Comparison of ENCODE assay signal across 32 cellular contexts in genomic region chr4:187383181-187383580, GRCh38.
"Had no signal": no experiment of that assay in that cellular context is flagged by ENCODE, and none has a peak within 500 bp of the region (broad histone marks: within the 10 kb centered on the region; RNA-seq: fewer than 3 reads in every experiment).

No MANE protein-coding gene starts in this region.

- H3K9me3 ChIP-seq: ascending aorta had no signal

- H3K4me1 Mint-ChIP-seq: activated B cell treated with CpG ODN at 0.5 μM for 24 hours; activated CD4-positive, alpha-beta memory T cell treated with anti-CD3 and anti-CD28 coated beads, Interleukin-2, amount 10 ng/mL, durations not matched to agents 7 days and 5 days; activated CD4-positive, alpha-beta T cell treated with anti-CD3 and anti-CD28 coated beads, Interleukin-2, amount 10 ng/mL, durations not matched to agents 7 days and 5 days; activated CD8-positive, alpha-beta memory T cell treated with anti-CD3 and anti-CD28 coated beads, Interleukin-2, amount 10 ng/mL, durations not matched to agents 7 days and 5 days; activated naive CD4-positive, alpha-beta T cell treated with anti-CD3 and anti-CD28 coated beads, Interleukin-2, amount 10 ng/mL, durations not matched to agents 7 days and 5 days; activated naive CD4-positive, alpha-beta T cell treated with anti-CD3 and anti-CD28 coated beads, Interleukin-2, amount 50 U/mL, for 24 hours; activated naive CD8-positive, alpha-beta T cell treated with anti-CD3 and anti-CD28 coated beads, Interleukin-2, amount 10 ng/mL, durations not matched to agents 7 days and 5 days; activated naive CD8-positive, alpha-beta T cell treated with anti-CD3 and anti-CD28 coated beads, Interleukin-2, amount 50 U/mL, for 24 hours; brain had no signal

- H3K27ac Mint-ChIP-seq: activated B cell treated with CpG ODN at 0.5 μM for 24 hours; activated CD4-positive, alpha-beta memory T cell treated with anti-CD3 and anti-CD28 coated beads, Interleukin-2, amount 10 ng/mL, durations not matched to agents 7 days and 5 days; activated CD4-positive, alpha-beta T cell treated with anti-CD3 and anti-CD28 coated beads, Interleukin-2, amount 10 ng/mL, durations not matched to agents 7 days and 5 days; activated CD8-positive, alpha-beta memory T cell treated with anti-CD3 and anti-CD28 coated beads, Interleukin-2, amount 10 ng/mL, durations not matched to agents 7 days and 5 days; activated CD8-positive, alpha-beta T cell treated with anti-CD3 and anti-CD28 coated beads, Interleukin-2, amount 10 ng/mL, durations not matched to agents 7 days and 5 days; activated naive CD4-positive, alpha-beta T cell treated with anti-CD3 and anti-CD28 coated beads, Interleukin-2, amount 10 ng/mL, durations not matched to agents 7 days and 5 days; activated naive CD4-positive, alpha-beta T cell treated with anti-CD3 and anti-CD28 coated beads, Interleukin-2, amount 50 U/mL, for 24 hours; activated naive CD8-positive, alpha-beta T cell; activated naive CD8-positive, alpha-beta T cell treated with anti-CD3 and anti-CD28 coated beads, Interleukin-2, amount 10 ng/mL, durations not matched to agents 7 days and 5 days; activated naive CD8-positive, alpha-beta T cell treated with anti-CD3 and anti-CD28 coated beads, Interleukin-2, amount 50 U/mL, for 24 hours; activated T-cell treated with anti-CD3 and anti-CD28 coated beads, Interleukin-2, amount 50 U/mL, for 24 hours; activated T-helper 2 cell treated with anti-CD3 and anti-CD28 coated beads, Interferon-gamma antibody, Interleukin-2, Interleukin-4, amounts not matched to agents 10 μg/mL and 5 μg/mL and 100 μg/mL, durations not matched to agents 14 hours and 24 hours and 36 hours; brain; T-helper 1 cell treated with Interleukin-12 subunit alpha and Interleukin-12 subunit beta and Interleukin-4 antibody, amounts not matched to agents 30 μg/mL and 1 μg/mL, for 36 hours; T-helper 2 cell treated with Interferon-gamma antibody and Interleukin-4, amounts not matched to agents 5 μg/mL and 100 μg/mL, for 36 hours had no signal

- H3K36me3 Mint-ChIP-seq: activated CD8-positive, alpha-beta memory T cell treated with anti-CD3 and anti-CD28 coated beads, Interleukin-2, amount 10 ng/mL, durations not matched to agents 7 days and 5 days; activated naive CD4-positive, alpha-beta T cell treated with anti-CD3 and anti-CD28 coated beads, Interleukin-2, amount 10 ng/mL, durations not matched to agents 7 days and 5 days; activated naive CD4-positive, alpha-beta T cell treated with anti-CD3 and anti-CD28 coated beads, Interleukin-2, amount 50 U/mL, for 24 hours; activated naive CD8-positive, alpha-beta T cell; activated naive CD8-positive, alpha-beta T cell treated with anti-CD3 and anti-CD28 coated beads, Interleukin-2, amount 10 ng/mL, durations not matched to agents 7 days and 5 days; brain had no signal

- ATAC-seq: activated CD8-positive, alpha-beta memory T cell treated with anti-CD3 and anti-CD28 coated beads, Interleukin-2, amount 10 ng/mL, durations not matched to agents 7 days and 5 days; activated CD8-positive, alpha-beta T cell treated with anti-CD3 and anti-CD28 coated beads, Interleukin-2, amount 10 ng/mL, durations not matched to agents 7 days and 5 days; activated naive CD8-positive, alpha-beta T cell treated with anti-CD3 and anti-CD28 coated beads, Interleukin-2, amount 50 U/mL, for 24 hours had no signal

- H3K27me3 ChIP-seq: ascending aorta had no signal

- H3K27me3 Mint-ChIP-seq: activated B cell treated with CpG ODN at 0.5 μM for 24 hours; activated CD4-positive, alpha-beta memory T cell treated with anti-CD3 and anti-CD28 coated beads, Interleukin-2, amount 10 ng/mL, durations not matched to agents 7 days and 5 days; activated CD4-positive, alpha-beta T cell treated with anti-CD3 and anti-CD28 coated beads, Interleukin-2, amount 10 ng/mL, durations not matched to agents 7 days and 5 days; activated CD8-positive, alpha-beta memory T cell treated with anti-CD3 and anti-CD28 coated beads, Interleukin-2, amount 10 ng/mL, durations not matched to agents 7 days and 5 days; activated naive CD4-positive, alpha-beta T cell treated with anti-CD3 and anti-CD28 coated beads, Interleukin-2, amount 10 ng/mL, durations not matched to agents 7 days and 5 days; activated naive CD4-positive, alpha-beta T cell treated with anti-CD3 and anti-CD28 coated beads, Interleukin-2, amount 50 U/mL, for 24 hours; activated naive CD8-positive, alpha-beta T cell; activated naive CD8-positive, alpha-beta T cell treated with anti-CD3 and anti-CD28 coated beads, Interleukin-2, amount 10 ng/mL, durations not matched to agents 7 days and 5 days; activated naive CD8-positive, alpha-beta T cell treated with anti-CD3 and anti-CD28 coated beads, Interleukin-2, amount 50 U/mL, for 24 hours; activated T-cell treated with anti-CD3 and anti-CD28 coated beads, Interleukin-2, amount 50 U/mL, for 24 hours; brain had no signal

- H3K4me1 ChIP-seq: ascending aorta had no signal

- H3K4me3 ChIP-seq: ascending aorta had no signal

- H3K27ac ChIP-seq: ascending aorta, VCaP had no signal

- DNase-seq: activated B cell treated with CpG ODN at 0.5 μM for 24 hours; activated CD4-positive, alpha-beta memory T cell treated with anti-CD3 and anti-CD28 coated beads, Interleukin-2, amount 10 ng/mL, durations not matched to agents 7 days and 5 days; activated CD4-positive, alpha-beta T cell treated with anti-CD3 and anti-CD28 coated beads for 48 hours; activated CD4-positive, alpha-beta T cell treated with anti-CD3 and anti-CD28 coated beads, Interleukin-2, amount 10 ng/mL, durations not matched to agents 7 days and 5 days; activated CD4-positive, alpha-beta T cell treated with anti-CD3 and anti-CD28 coated beads, Interleukin-2, amount 50 U/mL, for 48 hours; activated CD4-positive, CD25-positive, alpha-beta regulatory T cell treated with anti-CD3 and anti-CD28 coated beads, Interleukin-2, amount 50 U/mL, for 72 hours; activated CD8-positive, alpha-beta memory T cell treated with anti-CD3 and anti-CD28 coated beads for 24 hours; activated CD8-positive, alpha-beta memory T cell treated with anti-CD3 and anti-CD28 coated beads, Interleukin-2, amount 10 ng/mL, durations not matched to agents 7 days and 5 days; activated CD8-positive, alpha-beta memory T cell treated with anti-CD3 and anti-CD28 coated beads, Interleukin-2, amount 50 U/mL, for 48 hours; activated CD8-positive, alpha-beta T cell treated with anti-CD3 and anti-CD28 coated beads, Interleukin-2, amount 10 ng/mL, durations not matched to agents 7 days and 5 days; activated effector memory CD4-positive, alpha-beta T cell treated with Interleukin-2 at 50 U/mL for 16 hours; activated gamma-delta T cell; activated naive CD4-positive, alpha-beta T cell treated with anti-CD3 and anti-CD28 coated beads, Interleukin-2, amount 10 ng/mL, durations not matched to agents 7 days and 5 days; activated naive CD4-positive, alpha-beta T cell treated with Interleukin-2 at 50 U/mL for 16 hours; activated naive CD8-positive, alpha-beta T cell treated with anti-CD3 and anti-CD28 coated beads, Interleukin-2, amount 10 ng/mL, durations not matched to agents 7 days and 5 days; activated naive CD8-positive, alpha-beta T cell treated with anti-CD3 and anti-CD28 coated beads, Interleukin-2, amount 50 U/mL, for 24 hours; activated T-cell treated with anti-CD3 and anti-CD28 coated beads, Interleukin-2, amount 50 U/mL, for 24 hours; activated T-cell treated with anti-CD3 and anti-CD28 coated beads, Interleukin-2, amount 50 U/mL, for 48 hours; amygdala; anterior cingulate cortex; central memory CD4-positive, alpha-beta T cell; T-helper 1 cell; T-helper 2 cell; T-helper 9 cell had no signal

- H3K36me3 ChIP-seq: ascending aorta had no signal

- H3K4me3 Mint-ChIP-seq: activated B cell treated with CpG ODN at 0.5 μM for 24 hours; activated CD4-positive, alpha-beta memory T cell treated with anti-CD3 and anti-CD28 coated beads, Interleukin-2, amount 10 ng/mL, durations not matched to agents 7 days and 5 days; activated CD4-positive, alpha-beta T cell treated with anti-CD3 and anti-CD28 coated beads, Interleukin-2, amount 10 ng/mL, durations not matched to agents 7 days and 5 days; activated CD8-positive, alpha-beta memory T cell treated with anti-CD3 and anti-CD28 coated beads, Interleukin-2, amount 10 ng/mL, durations not matched to agents 7 days and 5 days; activated CD8-positive, alpha-beta T cell treated with anti-CD3 and anti-CD28 coated beads, Interleukin-2, amount 10 ng/mL, durations not matched to agents 7 days and 5 days; activated naive CD4-positive, alpha-beta T cell treated with anti-CD3 and anti-CD28 coated beads, Interleukin-2, amount 10 ng/mL, durations not matched to agents 7 days and 5 days; activated naive CD4-positive, alpha-beta T cell treated with anti-CD3 and anti-CD28 coated beads, Interleukin-2, amount 50 U/mL, for 24 hours; activated naive CD8-positive, alpha-beta T cell; activated naive CD8-positive, alpha-beta T cell treated with anti-CD3 and anti-CD28 coated beads, Interleukin-2, amount 10 ng/mL, durations not matched to agents 7 days and 5 days; activated naive CD8-positive, alpha-beta T cell treated with anti-CD3 and anti-CD28 coated beads, Interleukin-2, amount 50 U/mL, for 24 hours; activated T-cell treated with anti-CD3 and anti-CD28 coated beads, Interleukin-2, amount 50 U/mL, for 24 hours; brain; T-helper 1 cell treated with Interleukin-12 subunit alpha and Interleukin-12 subunit beta and Interleukin-4 antibody, amounts not matched to agents 30 μg/mL and 1 μg/mL, for 36 hours; T-helper 2 cell treated with Interferon-gamma antibody and Interleukin-4, amounts not matched to agents 5 μg/mL and 100 μg/mL, for 36 hours had no signal
